27 cellular contexts compared by ENCODE assay signal in the genomic region with DNA sequence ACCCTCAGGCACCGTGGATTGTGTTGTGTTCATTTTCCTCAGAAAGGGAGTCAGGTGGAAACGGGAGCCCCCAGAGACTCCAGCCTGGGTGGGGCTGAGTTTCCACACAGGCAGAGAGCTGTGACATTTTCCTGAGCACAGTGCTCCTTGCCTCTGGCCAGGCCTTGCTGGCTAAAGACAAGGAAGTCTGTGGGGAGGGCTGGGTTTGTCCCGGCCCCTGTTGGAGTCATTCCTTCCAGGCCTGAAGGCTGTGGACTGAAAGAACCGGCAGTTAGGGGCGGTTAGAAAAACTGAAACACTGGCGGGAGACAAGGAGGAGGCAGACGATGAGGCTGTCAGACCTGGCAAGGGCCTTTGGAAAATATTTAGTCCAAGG. TPM values are rescaled to one million over a fixed set of nuclear protein-coding genes. Genes with fewer than 3 reads are reported as not detected.
DNase-seq lines count a peak whose midpoint lies in the region; ATAC-seq and TF ChIP-seq lines count a peak whose summit lies in the region.
"Had no signal": no experiment of that assay in that cellular context is flagged by ENCODE, and none has a peak within 500 bp of the region (broad histone marks: within the 10 kb centered on the region; RNA-seq: fewer than 3 reads in every experiment).

No MANE protein-coding gene starts in this region.

- H3K9me3 ChIP-seq in esophagus (ENCODE audit: control insufficient read depth in 2 of 2, insufficient read depth in 1 of 2, low read depth in 1 of 2, low read length in 1 of 2) = no peaks in the 10 kb centered on the region
- no peaks in the 10 kb centered on the region for H3K9me3 ChIP-seq in left ventricle myocardium inferior (replicated peaks)
- H3K9me3 ChIP-seq in tibial nerve = no peaks in the 10 kb centered on the region
- no peaks in the 10 kb centered on the region for H3K9me3 ChIP-seq in naive thymus-derived CD4-positive, alpha-beta T cell (ENCODE audit: control insufficient read depth in 2 of 3, low read length in 3 of 3)
- H3K9me3 ChIP-seq: ascending aorta, SJSA1 had no signal

- POLR2A ChIA-PET in naive thymus-derived CD4-positive, alpha-beta T cell (lab: Charles Lee) = no interaction called here

- no peak for ATAC-seq in sciatic nerve
- ATAC-seq in GM18873 (IDR thresholded peaks at IDR 0.05; ENCODE audit: low FRiP score, unreplicated experiment) = no peak
- no peak for ATAC-seq in naive thymus-derived CD4-positive, alpha-beta T cell

- H3K4me3 ChIP-seq in esophagus (ENCODE audit: low read depth in 1 of 2, low read length in 2 of 2) = no peak overlapping the region
- peak overlapping the region; percentile 58 for H3K4me3 ChIP-seq in left ventricle myocardium inferior
- no peak overlapping the region for H3K4me3 ChIP-seq in tibial nerve
- H3K4me3 ChIP-seq in naive thymus-derived CD4-positive, alpha-beta T cell (ENCODE audit: low read length) = no peak overlapping the region
- H3K4me3 ChIP-seq: ascending aorta, lung, SJSA1 had no signal

- intact Hi-C loops in left ventricle myocardium inferior (cut with micrococcal nuclease) (loop anchor here (10.0 kb wide), 1 partner anchor 109 kb away; no protein-coding TSS in a partner anchor), sciatic nerve (cut with DNase I) (no loop called here)
- intact Hi-C loops in naive thymus-derived CD4-positive, alpha-beta T cell (cut with micrococcal nuclease) = no loop called here

- no peak for TF ChIP-seq POLR2A in tibial nerve (IDR thresholded peaks at IDR 0.05)

- DNase-seq in left ventricle myocardium inferior = peak; percentile 81
- peak; percentile 67 for DNase-seq in sciatic nerve (ENCODE audit: low spot score)
- peak in 1 of 2 donors; percentile 40 for DNase-seq in tibial nerve (ENCODE audit: low spot score in 2 of 2)
- DNase-seq in dermis blood vessel endothelial cell = no peak
- no peak for DNase-seq in NCI-H146 (lab: John Stamatoyannopoulos, UW)
- DNase-seq in naive thymus-derived CD4-positive, alpha-beta T cell = no peak
- DNase-seq: ACHN; activated CD4-positive, alpha-beta memory T cell treated with anti-CD3 and anti-CD28 coated beads for 36 hours; activated effector memory CD4-positive, alpha-beta T cell treated with Interleukin-2 at 50 U/mL for 16 hours; activated naive CD8-positive, alpha-beta T cell treated with anti-CD3 and anti-CD28 coated beads for 36 hours; caudate nucleus; H7; kidney; NCI-H2081; NCI-H226; stimulated activated naive CD4-positive, alpha-beta T cell had no signal

- peak in 1 of 2 donors; percentile 30 for TF ChIP-seq EP300 in tibial nerve (IDR thresholded peaks at IDR 0.05)

- no peaks in the 10 kb centered on the region for H3K9me3 Mint-ChIP-seq in naive thymus-derived CD4-positive, alpha-beta T cell
- H3K9me3 Mint-ChIP-seq: activated CD4-positive, alpha-beta memory T cell treated with anti-CD3 and anti-CD28 coated beads for 36 hours; activated naive CD8-positive, alpha-beta T cell treated with anti-CD3 and anti-CD28 coated beads for 36 hours; dendritic cell treated with granulocyte-macrophage colony-stimulating factor and Interleukin-4, amounts not matched to agents 40 ng/mL and 50 ng/mL, for 4 days; neural crest cell; type B pancreatic cell had no signal

- H3K4me1 ChIP-seq in esophagus (ENCODE audit: control insufficient read depth in 2 of 2, insufficient read depth in 2 of 2, low read length in 1 of 2) (peaks cover 0 to 8% of the 10 kb centered on the region in 2 donors), left ventricle myocardium inferior (peaks cover 98% of the 10 kb centered on the region), tibial nerve (peaks cover 0 to 90% (median 36%) of the 10 kb centered on the region in 4 donors)
- H3K4me1 ChIP-seq in naive thymus-derived CD4-positive, alpha-beta T cell (ENCODE audit: control insufficient read depth in 2 of 2, insufficient read depth in 2 of 2, low read length in 2 of 2) = no peaks in the 10 kb centered on the region

- peaks cover 0 to 28% (median 10%) of the 10 kb centered on the region in 5 donors for H3K27me3 Mint-ChIP-seq in naive thymus-derived CD4-positive, alpha-beta T cell

- TF ChIP-seq CTCF in left ventricle myocardium inferior (IDR thresholded peaks at IDR 0.05; ENCODE audit: borderline replicate concordance) (no peak), tibial nerve (IDR thresholded peaks at IDR 0.05) (no peak)

- H3K36me3 Mint-ChIP-seq in naive thymus-derived CD4-positive, alpha-beta T cell = no peaks in the 10 kb centered on the region
- H3K36me3 Mint-ChIP-seq: activated CD4-positive, alpha-beta memory T cell treated with anti-CD3 and anti-CD28 coated beads for 36 hours; activated naive CD8-positive, alpha-beta T cell treated with anti-CD3 and anti-CD28 coated beads for 36 hours; type B pancreatic cell had no signal

- H3K27ac ChIP-seq in esophagus (ENCODE audit: low read depth in 2 of 2, low read length in 1 of 2) = peak overlapping the region; percentile 1 to 6
- H3K27ac ChIP-seq in left ventricle myocardium inferior (replicated peaks) = peak overlapping the region; percentile 86
- H3K27ac ChIP-seq in tibial nerve = peak overlapping the region; percentile 79 to 93 (median 88)
- H3K27ac ChIP-seq in naive thymus-derived CD4-positive, alpha-beta T cell (ENCODE audit: low read depth, low read length) = no peak overlapping the region
- H3K27ac ChIP-seq: parathyroid adenoma, SJSA1 had no signal

- H3K36me3 ChIP-seq in esophagus (ENCODE audit: control insufficient read depth in 2 of 2, insufficient read depth in 2 of 2, low read length in 1 of 2) (no peaks in the 10 kb centered on the region), left ventricle myocardium inferior (no peaks in the 10 kb centered on the region), tibial nerve (no peaks in the 10 kb centered on the region)
- H3K36me3 ChIP-seq in naive thymus-derived CD4-positive, alpha-beta T cell (ENCODE audit: control insufficient read depth in 2 of 3, insufficient read depth in 3 of 3, low read length in 3 of 3) = no peaks in the 10 kb centered on the region
- H3K36me3 ChIP-seq: ascending aorta, SJSA1 had no signal

- H3K27ac Mint-ChIP-seq in naive thymus-derived CD4-positive, alpha-beta T cell = no peak overlapping the region
- H3K27ac Mint-ChIP-seq: activated CD4-positive, alpha-beta memory T cell treated with anti-CD3 and anti-CD28 coated beads for 36 hours; activated naive CD8-positive, alpha-beta T cell treated with anti-CD3 and anti-CD28 coated beads for 36 hours; dendritic cell treated with granulocyte-macrophage colony-stimulating factor and Interleukin-4, amounts not matched to agents 40 ng/mL and 50 ng/mL, for 4 days; type B pancreatic cell had no signal

- CTCF ChIA-PET in naive thymus-derived CD4-positive, alpha-beta T cell (lab: Charles Lee) = interaction anchor here (8.0 kb wide), 1 partner anchor 166 kb away, joined by 83 read pairs; no protein-coding TSS in a partner anchor

- H3K4me1 Mint-ChIP-seq in naive thymus-derived CD4-positive, alpha-beta T cell = peaks cover 0 to 14% (median 5%) of the 10 kb centered on the region in 7 donors

- no peaks in the 10 kb centered on the region for H3K27me3 ChIP-seq in esophagus (ENCODE audit: control insufficient read depth in 1 of 2, insufficient read depth in 2 of 2, low read length in 2 of 2)
- no peaks in the 10 kb centered on the region for H3K27me3 ChIP-seq in left ventricle myocardium inferior (ENCODE audit: low read depth)
- H3K27me3 ChIP-seq in tibial nerve = no peaks in the 10 kb centered on the region
- H3K27me3 ChIP-seq in naive thymus-derived CD4-positive, alpha-beta T cell (ENCODE audit: control insufficient read depth in 2 of 2, insufficient read depth in 2 of 2, low read length in 2 of 2) = no peaks in the 10 kb centered on the region
- H3K27me3 ChIP-seq: ascending aorta had no signal

- WGBS in esophagus, 2 donors = 54 to 62% methylated on average over 7 of the region's 7 CpGs
- WGBS in tibial nerve, 2 donors = 41 to 47% methylated on average over 7 of the region's 7 CpGs

- no peak overlapping the region for H3K4me3 Mint-ChIP-seq in naive thymus-derived CD4-positive, alpha-beta T cell
- H3K4me3 Mint-ChIP-seq: activated CD4-positive, alpha-beta memory T cell treated with anti-CD3 and anti-CD28 coated beads for 36 hours; activated naive CD8-positive, alpha-beta T cell treated with anti-CD3 and anti-CD28 coated beads for 36 hours; dendritic cell treated with granulocyte-macrophage colony-stimulating factor and Interleukin-4, amounts not matched to agents 40 ng/mL and 50 ng/mL, for 4 days; type B pancreatic cell had no signal

RNA-seq across cellular contexts. Expression of a gene that starts 29.8 kb away (rescaled TPM):
- polyA plus RNA-seq in esophagus = 1 to 10 TPM; 5.2 to 7.3 TPM
- total RNA-seq in left ventricle myocardium inferior (45.4 TPM), sciatic nerve (94.6 TPM), tibial nerve (10 to 100 TPM; 25.8 to 55.3 (median 36.0) TPM), dermis blood vessel endothelial cell (0.42 and 31.5 TPM in 2 replicates)
- under 1 TPM in 2 of 5 experiments, not detected in 3; 0.05 to 0.31 TPM for total RNA-seq in naive thymus-derived CD4-positive, alpha-beta T cell
- not detected for polyA plus RNA-seq in naive thymus-derived CD4-positive, alpha-beta T cell
- total RNA-seq: G401, H7, MCF 10A had no signal

Comparison
In these comparisons a context has a peak if more than half of its experiments do, and no peak if none do; other contexts are left out.
1. DNase-seq: peak in left ventricle myocardium inferior (single experiment) and sciatic nerve (single experiment); none in dermis blood vessel endothelial cell (single experiment), NCI-H146 (single experiment) and naive thymus-derived CD4-positive, alpha-beta T cell (0 of 9).